Comparison of ENCODE assay signal across 8 cellular contexts in genomic region chr2:221572180-221572820, GRCh38. TPM values are rescaled to one million over a fixed set of nuclear protein-coding genes. Genes with fewer than 3 reads are reported as not detected.
DNase-seq lines count a peak whose midpoint lies in the region; ATAC-seq and TF ChIP-seq lines count a peak whose summit lies in the region.

Gene EPHA4, minus strand, starts transcription at chr2:221572304. Its CDS starts 56 bp downstream, at chr2:221572248.

- peaks cover 53% of the 10 kb centered on the region for H3K27me3 Mint-ChIP-seq in activated CD4-positive, alpha-beta T cell treated with anti-CD3 and anti-CD28 coated beads, Interleukin-2, amount 10 ng/mL, durations not matched to agents 7 days and 5 days

- POLR2A ChIA-PET in activated CD4-positive, alpha-beta T cell treated with anti-CD3 and anti-CD28 coated beads, Interleukin-2, amount 10 ng/mL, durations not matched to agents 7 days and 5 days (lab: Charles Lee), result no interaction called here

- peak; percentile 19; the same call in 1 of the 2 replicates for TF ChIP-seq CTCF in 22Rv1 (IDR thresholded peaks at IDR 0.05)

- H3K4me3 Mint-ChIP-seq in activated CD4-positive, alpha-beta T cell treated with anti-CD3 and anti-CD28 coated beads, Interleukin-2, amount 10 ng/mL, durations not matched to agents 7 days and 5 days, result peak within 1 kb of the TSS; percentile 83

- H3K4me1 Mint-ChIP-seq in activated CD4-positive, alpha-beta T cell treated with anti-CD3 and anti-CD28 coated beads, Interleukin-2, amount 10 ng/mL, durations not matched to agents 7 days and 5 days, result peaks cover 34% of the 10 kb centered on the region

- peak; percentile 87 for DNase-seq in NCI-H345 treated with DMSO at 0.1 percent for 48 hours (lab: John Stamatoyannopoulos, UW; ENCODE audit: unreplicated experiment)
- peak; percentile 81 for DNase-seq in activated CD4-positive, alpha-beta T cell treated with anti-CD3 and anti-CD28 coated beads, Interleukin-2, amount 10 ng/mL, durations not matched to agents 7 days and 5 days
- DNase-seq in cortex of kidney (lab: John Stamatoyannopoulos, UW), result peak; percentile 51
- DNase-seq in left colon, result peak; percentile 85 to 91
- peak; percentile 57 to 74 (median 68) for DNase-seq in stimulated activated CD4-positive, alpha-beta T cell treated with anti-CD3 and anti-CD28 coated beads, Interleukin-1b, Interleukin-23, amount 100 ng/mL, for 24 hours (ENCODE audit: low read depth in 4 of 4, low spot score in 1 of 4)

- CTCF ChIA-PET in activated CD4-positive, alpha-beta T cell treated with anti-CD3 and anti-CD28 coated beads, Interleukin-2, amount 10 ng/mL, durations not matched to agents 7 days and 5 days (lab: Charles Lee), result interaction anchor here (1.3 to 2.2 kb wide), 3 partner anchors 18 to 108 kb away, joined by 3 to 6 read pairs (median 4); no protein-coding TSS in a partner anchor

- ATAC-seq in GM18861 (IDR thresholded peaks at IDR 0.05; ENCODE audit: unreplicated experiment), result peak; percentile 87
- peak; percentile 90 for ATAC-seq in HG03095 (IDR thresholded peaks at IDR 0.05; ENCODE audit: unreplicated experiment)
- ATAC-seq in left colon, result peak; percentile 89

- peaks cover 25% of the 10 kb centered on the region for H3K36me3 Mint-ChIP-seq in activated CD4-positive, alpha-beta T cell treated with anti-CD3 and anti-CD28 coated beads, Interleukin-2, amount 10 ng/mL, durations not matched to agents 7 days and 5 days (ENCODE audit: low read depth)

- H3K27ac ChIP-seq in 22Rv1, result peak within 1 kb of the TSS; percentile 63

- H3K27ac Mint-ChIP-seq in activated CD4-positive, alpha-beta T cell treated with anti-CD3 and anti-CD28 coated beads, Interleukin-2, amount 10 ng/mL, durations not matched to agents 7 days and 5 days, result peak within 1 kb of the TSS; percentile 89

- intact Hi-C loops in left colon (cut with DNase I, micrococcal nuclease), result loop anchor here in 1 of 2 donors (2.0 to 10.0 kb wide), 2 partner anchors 393 to 887 kb away; no protein-coding TSS in a partner anchor

- H3K9me3 Mint-ChIP-seq in activated CD4-positive, alpha-beta T cell treated with anti-CD3 and anti-CD28 coated beads, Interleukin-2, amount 10 ng/mL, durations not matched to agents 7 days and 5 days, result no peaks in the 10 kb centered on the region

RNA-seq across cellular contexts. Expression of gene EPHA4, which starts in this region (rescaled TPM):
- 10 to 100 TPM; 28.2 to 29.3 TPM for total RNA-seq in activated CD4-positive, alpha-beta T cell treated with anti-CD3 and anti-CD28 coated beads, Interleukin-2, amount 10 ng/mL, durations not matched to agents 7 days and 5 days
- 10 to 100 TPM; 16.5 to 21.2 TPM for total RNA-seq in left colon

Comparison
In these comparisons a context has a peak if more than half of its experiments do, and no peak if none do; other contexts are left out.
1. Peak in every context shown above with its lines: DNase-seq, ATAC-seq and H3K27ac ChIP-seq.